Comparison of ENCODE assay signal across 28 cellular contexts in the genomic region with DNA sequence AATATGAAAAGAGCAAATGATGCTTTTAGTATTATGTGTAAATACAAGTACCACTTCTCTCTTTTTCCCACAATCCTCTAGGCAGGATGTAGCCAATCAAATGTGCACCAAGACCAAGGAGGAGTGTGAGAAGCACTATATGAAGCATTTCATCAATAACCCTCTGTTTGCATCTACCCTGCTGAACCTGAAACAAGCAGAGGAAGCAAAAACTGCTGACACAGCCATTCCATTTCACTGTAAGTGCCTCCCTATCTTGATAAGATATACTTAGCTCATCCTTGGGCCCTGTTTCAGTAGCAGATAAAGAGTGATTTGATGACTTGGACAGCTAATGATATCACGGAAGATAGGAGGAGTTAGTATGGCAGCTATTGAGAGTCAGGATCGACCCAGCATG.
"Had no signal": no experiment of that assay in that cellular context is flagged by ENCODE, and none has a peak within 500 bp of the region (broad histone marks: within the 10 kb centered on the region; RNA-seq: fewer than 3 reads in every experiment).

No MANE protein-coding gene starts in this region.

- H3K27ac Mint-ChIP-seq: activated CD4-positive, alpha-beta T cell treated with anti-CD3 and anti-CD28 coated beads, Interleukin-2, amount 10 ng/mL, durations not matched to agents 24 days and 14 days; activated T-helper 1 cell treated with anti-CD3 and anti-CD28 coated beads, Interleukin-12 subunit alpha, Interleukin-12 subunit beta, Interleukin-2, Interleukin-4 antibody, amounts not matched to agents 30 ng/mL and 10 ng/mL and 1 ng/mL, durations not matched to agents 14 hours and 24 hours and 36 hours; mesothelial cell of epicardium; nephron progenitor cell; progenitor cell of endocrine pancreas; stimulated activated naive B cell treated with anti-CD40 and anti-IgM and Interleukin-4, amounts not matched to agents 10 μg/mL and 1 μg/mL and 100 μg/mL, for 72 hours; T-cell; T-helper 2 cell treated with Interferon-gamma antibody and Interleukin-4, amounts not matched to agents 5 μg/mL and 100 μg/mL, for 36 hours had no signal

- H3K27me3 ChIP-seq: brain microvascular endothelial cell, neutrophil, ovary, suprapubic skin, tibial nerve had no signal

- H3K4me3 ChIP-seq: ovary, skin epidermis, suprapubic skin, tibial nerve had no signal

- H3K27ac ChIP-seq: brain microvascular endothelial cell, neutrophil, ovary, skin epidermis, suprapubic skin, tibial nerve had no signal

- H3K27me3 Mint-ChIP-seq: activated CD4-positive, alpha-beta T cell treated with anti-CD3 and anti-CD28 coated beads, Interleukin-2, amount 10 ng/mL, durations not matched to agents 24 days and 14 days; naive B cell; progenitor cell of endocrine pancreas; stimulated activated naive B cell treated with anti-CD40 and anti-IgM and Interleukin-4, amounts not matched to agents 10 μg/mL and 1 μg/mL and 100 μg/mL, for 72 hours; T-cell had no signal

- DNase-seq: activated CD4-positive, alpha-beta T cell treated with anti-CD3 and anti-CD28 coated beads, Interleukin-2, amount 10 ng/mL, durations not matched to agents 24 days and 14 days; activated CD4-positive, CD25-positive, alpha-beta regulatory T cell treated with anti-CD3 and anti-CD28 coated beads, Interleukin-2, amount 50 U/mL, for 72 hours; activated CD8-positive, alpha-beta memory T cell treated with anti-CD3 and anti-CD28 coated beads for 24 hours; activated gamma-delta T cell; activated naive CD4-positive, alpha-beta T cell treated with anti-CD3 and anti-CD28 coated beads, Interleukin-2, amount 50 U/mL, for 16 hours; activated T-cell treated with anti-CD3 and anti-CD28 coated beads, Interleukin-2, amount 50 U/mL, for 1 hour; amniotic stem cell; brain microvascular endothelial cell; cortex of kidney; foreskin fibroblast; hippocampal formation; left colon; mammary epithelial cell; naive B cell; nephron progenitor cell; ovary; stimulated activated CD4-positive, alpha-beta T cell treated with anti-CD3 and anti-CD28 coated beads, Interleukin-4, amount 100 ng/mL, for 24 hours; stimulated activated CD8-positive, alpha-beta memory T cell treated with anti-CD3 and anti-CD28 coated beads, Interleukin-4, amount 100 ng/mL, for 48 hours; stimulated activated naive B cell treated with anti-CD40 and anti-IgM and Interleukin-4, amounts not matched to agents 10 μg/mL and 1 μg/mL and 100 μg/mL, for 72 hours; T-cell had no signal

- H3K4me1 Mint-ChIP-seq: mesothelial cell of epicardium had no signal

- H3K4me1 ChIP-seq: suprapubic skin, tibial nerve had no signal

- H3K9me3 Mint-ChIP-seq: activated CD4-positive, alpha-beta T cell treated with anti-CD3 and anti-CD28 coated beads, Interleukin-2, amount 10 ng/mL, durations not matched to agents 24 days and 14 days; activated T-helper 1 cell treated with anti-CD3 and anti-CD28 coated beads, Interleukin-12 subunit alpha, Interleukin-12 subunit beta, Interleukin-2, Interleukin-4 antibody, amounts not matched to agents 30 ng/mL and 10 ng/mL and 1 ng/mL, durations not matched to agents 14 hours and 24 hours and 36 hours; mesothelial cell of epicardium; naive B cell; nephron progenitor cell; stimulated activated naive B cell treated with anti-CD40 and anti-IgM and Interleukin-4, amounts not matched to agents 10 μg/mL and 1 μg/mL and 100 μg/mL, for 72 hours; T-cell; T-helper 2 cell treated with Interferon-gamma antibody and Interleukin-4, amounts not matched to agents 5 μg/mL and 100 μg/mL, for 36 hours had no signal

- H3K4me3 Mint-ChIP-seq: activated CD4-positive, alpha-beta T cell treated with anti-CD3 and anti-CD28 coated beads, Interleukin-2, amount 10 ng/mL, durations not matched to agents 24 days and 14 days; activated T-helper 1 cell treated with anti-CD3 and anti-CD28 coated beads, Interleukin-12 subunit alpha, Interleukin-12 subunit beta, Interleukin-2, Interleukin-4 antibody, amounts not matched to agents 30 ng/mL and 10 ng/mL and 1 ng/mL, durations not matched to agents 14 hours and 24 hours and 36 hours; mesothelial cell of epicardium; naive B cell; nephron progenitor cell; stimulated activated naive B cell treated with anti-CD40 and anti-IgM and Interleukin-4, amounts not matched to agents 10 μg/mL and 1 μg/mL and 100 μg/mL, for 72 hours; T-cell; T-helper 2 cell treated with Interferon-gamma antibody and Interleukin-4, amounts not matched to agents 5 μg/mL and 100 μg/mL, for 36 hours had no signal

- H3K36me3 ChIP-seq: ovary had no signal
